1 cellular context compared by ENCODE assay signal in genomic region chr22:50310949-50311444, GRCh38.
TF ChIP-seq lines count a peak whose summit lies in the region.

No MANE protein-coding gene starts in this region.

TF ChIP-seq in HepG2, 621 proteins besides CTCF, POLR2A, EP300 and RAD21 (continued from another document and continues in another):
- TF ChIP-seq ARID5B (CRISPR knock-in tag; IDR thresholded peaks at IDR 0.05) (no peak), AGO1 (IDR thresholded peaks at IDR 0.05; ENCODE audit: low read depth, low read length, poor library complexity, severe bottlenecking) (no peak), SIX1 (CRISPR knock-in tag; IDR thresholded peaks at IDR 0.05; ENCODE audit: borderline replicate concordance) (no peak), CBX5 (CRISPR knock-in tag; IDR thresholded peaks at IDR 0.05; ENCODE audit: borderline replicate concordance) (0 out of 2 replicates have a peak, but pooled peaks have one; percentile 49), ZBTB4 (CRISPR knock-in tag; IDR thresholded peaks at IDR 0.05; ENCODE audit: borderline replicate concordance) (peak; percentile 26; the same call in 1 of the 2 replicates), HIC2 (CRISPR knock-in tag; IDR thresholded peaks at IDR 0.05; ENCODE audit: low read depth) (peak; percentile 65; the same call in 1 of the 2 replicates), ZNF225 (CRISPR knock-in tag; IDR thresholded peaks at IDR 0.05) (no peak), ZNF501 (CRISPR knock-in tag; IDR thresholded peaks at IDR 0.05) (no peak), HNF4A (CRISPR knock-in tag; IDR thresholded peaks at IDR 0.05) (peak; percentile 77), MIXL1 (CRISPR knock-in tag; IDR thresholded peaks at IDR 0.05) (no peak), ZNF567 (CRISPR knock-in tag; IDR thresholded peaks at IDR 0.05; ENCODE audit: borderline replicate concordance) (no peak), ZFP91 (CRISPR knock-in tag; IDR thresholded peaks at IDR 0.05; ENCODE audit: borderline replicate concordance) (no peak; the same call in 1 of the 2 replicates), MIER3 (CRISPR knock-in tag; IDR thresholded peaks at IDR 0.05; ENCODE audit: borderline replicate concordance) (no peak), ZNF24 (IDR thresholded peaks at IDR 0.05) (no peak), ZNF20 (CRISPR knock-in tag; IDR thresholded peaks at IDR 0.05) (no peak), ZNF331 (CRISPR knock-in tag; IDR thresholded peaks at IDR 0.05) (no peak), HHEX (CRISPR knock-in tag; IDR thresholded peaks at IDR 0.05) (no peak), ZFY (CRISPR knock-in tag; IDR thresholded peaks at IDR 0.05) (peak; percentile 17; the same call in 1 of the 2 replicates), RFX3 (CRISPR knock-in tag; IDR thresholded peaks at IDR 0.05) (no peak), CEBPB (IDR thresholded peaks at IDR 0.05; ENCODE audit: borderline replicate concordance, low read depth, low read length) (no peak), ZNF691 (CRISPR knock-in tag; IDR thresholded peaks at IDR 0.05; ENCODE audit: borderline replicate concordance, low read depth) (no peak), RARG (CRISPR knock-in tag; IDR thresholded peaks at IDR 0.05; ENCODE audit: low read depth) (no peak), ADNP (CRISPR knock-in tag; IDR thresholded peaks at IDR 0.05) (no peak), ZNF18 (CRISPR knock-in tag; IDR thresholded peaks at IDR 0.05; ENCODE audit: insufficient replicate concordance) (no peak), ZNF546 (CRISPR knock-in tag; conservative IDR thresholded peaks at IDR 0.05) (no peak), HNF1A (IDR thresholded peaks at IDR 0.05; ENCODE audit: low read depth) (no peak), HNF1A (CRISPR knock-in tag; IDR thresholded peaks at IDR 0.05; ENCODE audit: borderline replicate concordance) (no peak), WIZ (CRISPR knock-in tag; IDR thresholded peaks at IDR 0.05) (no peak), XRCC5 (optimal IDR thresholded peaks at IDR 0.05; ENCODE audit: low read length) (no peak), ZEB1 (IDR thresholded peaks at IDR 0.05; ENCODE audit: insufficient replicate concordance, low read depth) (no peak), GABPA (IDR thresholded peaks at IDR 0.05; ENCODE audit: low read depth, low read length) (no peak), GABPA (CRISPR knock-in tag; IDR thresholded peaks at IDR 0.05; ENCODE audit: low read depth) (no peak), GLI4 (CRISPR knock-in tag; IDR thresholded peaks at IDR 0.05; ENCODE audit: borderline replicate concordance) (no peak), SATB2 (CRISPR knock-in tag; IDR thresholded peaks at IDR 0.05) (no peak), DMTF1 (CRISPR knock-in tag; IDR thresholded peaks at IDR 0.05) (no peak), LBX2 (CRISPR knock-in tag; IDR thresholded peaks at IDR 0.05; ENCODE audit: borderline replicate concordance) (peak; percentile 73; the same call in 1 of the 2 replicates), SAP130 (CRISPR knock-in tag; IDR thresholded peaks at IDR 0.05; ENCODE audit: low read depth) (peak; percentile 47), MTF2 (CRISPR knock-in tag; IDR thresholded peaks at IDR 0.05; ENCODE audit: borderline replicate concordance) (no peak), ZNF260 (CRISPR knock-in tag; IDR thresholded peaks at IDR 0.05; ENCODE audit: borderline replicate concordance, low read depth) (no peak), ZFP36L1 (CRISPR knock-in tag; IDR thresholded peaks at IDR 0.05) (no peak)
